8 cellular contexts compared by ENCODE assay signal in the genomic region with DNA sequence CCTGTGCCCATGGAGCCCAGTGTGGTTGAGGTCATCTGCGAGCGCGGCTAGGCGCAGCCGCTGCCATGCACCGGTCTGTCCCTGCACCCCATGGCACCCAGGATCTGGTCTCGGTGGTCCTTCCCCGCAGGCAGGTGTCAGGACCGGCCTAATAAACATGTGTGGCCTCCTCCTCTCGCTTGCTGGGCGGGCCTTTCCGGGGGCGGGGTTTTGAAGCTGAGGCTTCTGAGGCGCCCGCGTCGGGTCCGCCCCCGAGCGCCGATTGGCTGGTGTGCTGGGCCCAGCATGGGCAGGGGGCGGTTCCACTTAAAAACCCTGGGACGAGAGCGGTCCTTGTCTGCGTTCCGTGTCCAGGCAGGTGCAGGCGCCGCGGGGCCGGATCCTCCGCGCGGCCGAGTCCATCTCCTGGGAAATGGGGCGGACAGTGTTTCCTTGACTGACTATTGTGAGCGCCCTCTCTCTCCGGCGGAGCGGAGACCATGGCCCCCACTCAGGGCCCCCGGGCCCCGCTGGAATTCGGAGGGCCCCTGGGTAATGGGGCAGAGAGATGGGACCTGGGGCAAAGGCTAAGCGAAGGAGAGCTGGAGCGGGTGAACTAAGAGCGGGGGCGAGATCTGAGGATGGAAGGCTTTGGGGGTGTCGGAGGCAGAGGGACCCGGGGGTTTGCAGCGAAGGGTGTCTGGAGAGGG. TPM values are rescaled to one million over a fixed set of nuclear protein-coding genes. Genes with fewer than 3 reads are reported as not detected.
DNase-seq lines count a peak whose midpoint lies in the region; ATAC-seq and TF ChIP-seq lines count a peak whose summit lies in the region.

A gene (plus strand): TSS at position 336 of the 689 bp plus-strand sequence. CDS start 144 bp downstream, at position 480.

- H2AFZ ChIP-seq in PC-9 = peak within 1 kb of the TSS; percentile 52; the same call in 1 of the 2 replicates

- H3K27ac ChIP-seq in CD8-positive, alpha-beta memory T cell (ENCODE audit: low read depth, low read length) = peak within 1 kb of the TSS; percentile 65
- H3K27ac ChIP-seq in PC-9 (no peak within 1 kb of the TSS), mucosa of rectum (ENCODE audit: low read depth in 2 of 2, low read length in 2 of 2) (peak within 1 kb of the TSS; percentile 0 to 61)

- H3K36me3 Mint-ChIP-seq in CD8-positive, alpha-beta memory T cell = peaks cover 0 to 34% (median under 1%) of the 10 kb centered on the region in 3 donors
- H3K36me3 Mint-ChIP-seq in activated T-cell treated with anti-CD3 and anti-CD28 coated beads, Interleukin-2, amount 50 U/mL, for 24 hours (ENCODE audit: low read depth) = peaks cover 60% of the 10 kb centered on the region

- TF ChIP-seq EP300 in Ishikawa (IDR thresholded peaks at IDR 0.05; ENCODE audit: borderline replicate concordance) = no peak

- H3K9me3 Mint-ChIP-seq in CD8-positive, alpha-beta memory T cell = no peaks in the 10 kb centered on the region
- no peaks in the 10 kb centered on the region for H3K9me3 Mint-ChIP-seq in activated T-cell treated with anti-CD3 and anti-CD28 coated beads, Interleukin-2, amount 50 U/mL, for 24 hours

- H3K9ac ChIP-seq in mucosa of rectum (ENCODE audit: low read depth in 1 of 2, low read length in 2 of 2) = peak within 1 kb of the TSS; percentile 65 to 74

- no peaks in the 10 kb centered on the region for H3K9me3 ChIP-seq in CD8-positive, alpha-beta memory T cell (ENCODE audit: low read length)
- no peaks in the 10 kb centered on the region for H3K9me3 ChIP-seq in PC-9 (ENCODE audit: insufficient read depth, low read depth)
- no peaks in the 10 kb centered on the region for H3K9me3 ChIP-seq in mucosa of rectum (ENCODE audit: control insufficient read depth in 2 of 2, low read length in 2 of 2)

- POLR2A ChIA-PET in CD8-positive, alpha-beta memory T cell (lab: Charles Lee) = interaction anchor here (0.6 to 4.9 kb wide), 12 partner anchors 10 to 385 kb away, joined by 3 to 40 read pairs (median 6); a partner anchor contains a TSS
- POLR2A ChIA-PET in PC-9 (lab: Charles Lee; ENCODE audit: unreplicated experiment) = interaction anchor here (0.6 to 0.9 kb wide), 15 partner anchors 10 to 395 kb away, joined by 3 to 7 read pairs (median 4); a partner anchor contains a TSS

- no peaks in the 10 kb centered on the region for H4K20me1 ChIP-seq in PC-9 (ENCODE audit: insufficient read depth)

- TF ChIP-seq CTCF in PC-9 (conservative IDR thresholded peaks at IDR 0.05) (no peak), epithelial cell of proximal tubule (conservative IDR thresholded peaks at IDR 0.05; ENCODE audit: low read depth, low read length) (no peak)

- H3K4me1 Mint-ChIP-seq in CD8-positive, alpha-beta memory T cell = peaks cover 30 to 55% (median 30%) of the 10 kb centered on the region in 3 donors
- H3K4me1 Mint-ChIP-seq in activated T-cell treated with anti-CD3 and anti-CD28 coated beads, Interleukin-2, amount 50 U/mL, for 24 hours (ENCODE audit: low read depth) = peaks cover 57% of the 10 kb centered on the region

- H3K27me3 Mint-ChIP-seq in CD8-positive, alpha-beta memory T cell = peaks cover 0 to 2% of the 10 kb centered on the region in 2 donors
- H3K27me3 Mint-ChIP-seq in activated T-cell treated with anti-CD3 and anti-CD28 coated beads, Interleukin-2, amount 50 U/mL, for 24 hours = no peaks in the 10 kb centered on the region

- CTCF ChIA-PET in CD8-positive, alpha-beta memory T cell (lab: Charles Lee) = interaction anchor here (0.7 to 6.1 kb wide), 20 partner anchors 9 to 264 kb away, joined by 3 to 104 read pairs (median 4); a partner anchor contains a TSS
- CTCF ChIA-PET in PC-9 (lab: Charles Lee) = interaction anchor here (0.6 to 0.7 kb wide), 3 partner anchors 70 to 706 kb away, joined by 3 read pairs; a partner anchor contains a TSS

- no TSS peak for BruUV-seq in PC-9 (replicated peaks; lab: Mats Ljungman, UMichigan)

- no peaks in the 10 kb centered on the region for H3K27me3 ChIP-seq in CD8-positive, alpha-beta memory T cell (ENCODE audit: insufficient read depth, low read length, poor library complexity, severe bottlenecking)
- H3K27me3 ChIP-seq in PC-9 (ENCODE audit: insufficient read depth, low read depth) (no peaks in the 10 kb centered on the region), mucosa of rectum (ENCODE audit: control insufficient read depth in 2 of 2, insufficient read depth in 2 of 2, low read length in 2 of 2) (no peaks in the 10 kb centered on the region)

- H3K4me2 ChIP-seq in PC-9 = peak within 1 kb of the TSS; percentile 100

- peak within 1 kb of the TSS; percentile 67 to 94 (median 86) for H3K27ac Mint-ChIP-seq in CD8-positive, alpha-beta memory T cell
- peak within 1 kb of the TSS; percentile 92 for H3K27ac Mint-ChIP-seq in activated T-cell treated with anti-CD3 and anti-CD28 coated beads, Interleukin-2, amount 50 U/mL, for 24 hours

- ATAC-seq in GM21367 (IDR thresholded peaks at IDR 0.05; ENCODE audit: unreplicated experiment) = peak; percentile 41

- intact Hi-C loops in PC-9 (cut with micrococcal nuclease; ENCODE audit: unreplicated experiment) = loop anchor here (2.0 to 5.0 kb wide), 2 partner anchors 221 to 265 kb away; a partner anchor contains a TSS

- peaks cover 17% of the 10 kb centered on the region for H3K36me3 ChIP-seq in CD8-positive, alpha-beta memory T cell (ENCODE audit: insufficient read depth, low read length)
- H3K36me3 ChIP-seq in PC-9 (ENCODE audit: low read depth) (no peaks in the 10 kb centered on the region), mucosa of rectum (ENCODE audit: control insufficient read depth in 2 of 2, insufficient read depth in 2 of 2, low read length in 2 of 2) (peaks cover 19 to 26% of the 10 kb centered on the region in 2 donors)

- peaks cover 56% of the 10 kb centered on the region for H3F3A ChIP-seq in PC-9 (ENCODE audit: insufficient read depth, low read depth)

- H3K4me3 Mint-ChIP-seq in CD8-positive, alpha-beta memory T cell = peak within 1 kb of the TSS; percentile 83 to 90 (median 87)
- H3K4me3 Mint-ChIP-seq in activated T-cell treated with anti-CD3 and anti-CD28 coated beads, Interleukin-2, amount 50 U/mL, for 24 hours = peak within 1 kb of the TSS; percentile 89

- peak; percentile 89 to 96 (median 94) for DNase-seq in CD8-positive, alpha-beta memory T cell
- DNase-seq in PC-9 (peak; percentile 92 to 97), epithelial cell of proximal tubule (ENCODE audit: low read depth) (no peak)
- DNase-seq in activated T-cell treated with anti-CD3 and anti-CD28 coated beads, Interleukin-2, amount 50 U/mL, for 24 hours = peak; percentile 93
- DNase-seq in stimulated activated CD8-positive, alpha-beta memory T cell treated with anti-CD3 and anti-CD28 coated beads, Interleukin-4, amount 100 ng/mL, for 4 hours (ENCODE audit: low read depth in 2 of 2, low spot score in 1 of 2) = peak; percentile 87 to 88

- H3K79me2 ChIP-seq in PC-9 (ENCODE audit: low read depth) = peaks cover 29% of the 10 kb centered on the region

- no peaks in the 10 kb centered on the region for H3K9me2 ChIP-seq in PC-9 (ENCODE audit: insufficient read depth)

- H3K4me3 ChIP-seq in CD8-positive, alpha-beta memory T cell (ENCODE audit: low read length) = peak within 1 kb of the TSS; percentile 81
- peak within 1 kb of the TSS; percentile 78 for H3K4me3 ChIP-seq in PC-9
- H3K4me3 ChIP-seq in epithelial cell of proximal tubule (ENCODE audit: low read depth, low read length) = peak within 1 kb of the TSS; percentile 82
- H3K4me3 ChIP-seq in mucosa of rectum (ENCODE audit: low read length in 2 of 2) = peak within 1 kb of the TSS; percentile 66

- TF ChIP-seq RAD21 in Ishikawa (IDR thresholded peaks at IDR 0.05; ENCODE audit: low read depth) = no peak

- peaks cover 46% of the 10 kb centered on the region for H3K4me1 ChIP-seq in CD8-positive, alpha-beta memory T cell (ENCODE audit: insufficient read depth, low read length)
- peaks cover 40% of the 10 kb centered on the region for H3K4me1 ChIP-seq in PC-9 (replicated peaks; ENCODE audit: insufficient read depth)
- H3K4me1 ChIP-seq in mucosa of rectum (ENCODE audit: control insufficient read depth in 2 of 2, insufficient read depth in 2 of 2, low read length in 2 of 2) = peaks cover 35 to 36% of the 10 kb centered on the region in 2 donors

TF ChIP-seq in Ishikawa, 13 proteins besides CTCF, POLR2A, EP300 and RAD21:
- no peak for TF ChIP-seq FOXM1 (IDR thresholded peaks at IDR 0.05; ENCODE audit: borderline replicate concordance, low read depth)
- peak; percentile 49; the same call in 1 of the 2 replicates for TF ChIP-seq CREB1 (IDR thresholded peaks at IDR 0.05; ENCODE audit: low read depth)
- TF ChIP-seq CEBPB (IDR thresholded peaks at IDR 0.05) = no peak
- TF ChIP-seq TAF1 (IDR thresholded peaks at IDR 0.05; ENCODE audit: low read depth) = peak; percentile 84
- TF ChIP-seq, protein P1, sequence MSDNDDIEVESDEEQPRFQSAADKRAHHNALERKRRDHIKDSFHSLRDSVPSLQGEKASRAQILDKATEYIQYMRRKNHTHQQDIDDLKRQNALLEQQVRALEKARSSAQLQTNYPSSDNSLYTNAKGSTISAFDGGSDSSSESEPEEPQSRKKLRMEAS (IDR thresholded peaks at IDR 0.05) = peak; percentile 46; the same call in 1 of the 2 replicates

RNA-seq across cellular contexts. Expression of the gene that starts here (rescaled TPM):
- total RNA-seq in CD8-positive, alpha-beta memory T cell = 10 to 100 TPM; 17.8 to 17.9 TPM
- 11.1 TPM for polyA plus RNA-seq in CD8-positive, alpha-beta memory T cell
- total RNA-seq in PC-9 (2021) (49.5 and 72.3 TPM in 2 replicates), epithelial cell of proximal tubule (32.9 and 52.5 TPM in 2 replicates)
